In genomic region chr3:160771811-160772459, GRCh38 we compare ENCODE assay signal across 22 cellular contexts. TPM values are rescaled to one million over a fixed set of nuclear protein-coding genes. Genes with fewer than 3 reads are reported as not detected.
DNase-seq lines count a peak whose midpoint lies in the region; TF ChIP-seq lines count a peak whose summit lies in the region.
"Had no signal": no experiment of that assay in that cellular context is flagged by ENCODE, and none has a peak within 500 bp of the region (broad histone marks: within the 10 kb centered on the region; RNA-seq: fewer than 3 reads in every experiment).

No MANE protein-coding gene starts in this region.

- H4K20me1 ChIP-seq in MM.1S (ENCODE audit: insufficient read depth, low read length) = no peaks in the 10 kb centered on the region

- no peak overlapping the region for H2BK15ac ChIP-seq in mesendoderm (replicated peaks; ENCODE audit: low read depth)

- no peak overlapping the region for H3K23ac ChIP-seq in mesendoderm (ENCODE audit: low read length)

- H3K27ac ChIP-seq in mesendoderm (ENCODE audit: low read depth, low read length) (no peak overlapping the region), stomach smooth muscle (ENCODE audit: low read length) (peak overlapping the region; percentile 66), MM.1S (ENCODE audit: low read length) (no peak overlapping the region)
- H3K27ac ChIP-seq: 22Rv1 had no signal

- no peak overlapping the region for H2BK5ac ChIP-seq in mesendoderm (ENCODE audit: low read length)

- peak overlapping the region; percentile 61 for H2BK120ac ChIP-seq in mesendoderm (ENCODE audit: low read depth, low read length)

- H2AFZ ChIP-seq in MM.1S (ENCODE audit: low read length) = no peak overlapping the region

- H3K79me2 ChIP-seq in mesendoderm (ENCODE audit: control insufficient read depth, insufficient read depth, low read length) (no peaks in the 10 kb centered on the region), MM.1S (ENCODE audit: low read length) (no peaks in the 10 kb centered on the region)

- no peak overlapping the region for H3K18ac ChIP-seq in mesendoderm (ENCODE audit: low read length)

- no peaks in the 10 kb centered on the region for H3K4me1 ChIP-seq in mesendoderm (ENCODE audit: control insufficient read depth, low read depth, low read length)
- H3K4me1 ChIP-seq in stomach smooth muscle (ENCODE audit: control insufficient read depth, insufficient read depth, low read length) = peaks cover 10% of the 10 kb centered on the region
- H3K4me1 ChIP-seq in MM.1S (ENCODE audit: low read length) = peaks cover 12% of the 10 kb centered on the region

- H3K4me2 ChIP-seq in mesendoderm (ENCODE audit: low read length) (no peak overlapping the region), MM.1S (ENCODE audit: low read depth, low read length) (no peak overlapping the region)

- no peaks in the 10 kb centered on the region for H3K79me1 ChIP-seq in mesendoderm (ENCODE audit: low read length)

- no peak overlapping the region for H2AK5ac ChIP-seq in mesendoderm (ENCODE audit: low read length)

- DNase-seq in DMS 273 (lab: John Stamatoyannopoulos, UW; ENCODE audit: unreplicated experiment) = peak; percentile 30
- DNase-seq in DMS 273 treated with DMSO at 0.1 percent for 48 hours (lab: John Stamatoyannopoulos, UW) = no peak
- DNase-seq in epithelial cell of esophagus (ENCODE audit: low read depth) = peak; percentile 25
- no peak for DNase-seq in mesendoderm
- DNase-seq in MM.1S = no peak
- DNase-seq in Ammon's horn (ENCODE audit: low spot score) = no peak
- no peak for DNase-seq in NCI-H1105 treated with DMSO at 0.1 percent for 48 hours (lab: John Stamatoyannopoulos, UW)
- DNase-seq: activated B cell treated with CpG ODN at 0.5 μM for 24 hours; activated naive CD4-positive, alpha-beta T cell treated with Interleukin-2 at 50 U/mL for 16 hours; anterior cingulate cortex; CD4-positive, alpha-beta T cell; H9; head of caudate nucleus; NCI-H1105; NCI-H2029; NCI-H526; small intestine; stimulated activated CD4-positive, alpha-beta T cell treated with anti-CD3 and anti-CD28 coated beads, Interleukin-1b, Interleukin-23, amount 100 ng/mL, for 48 hours; stimulated activated CD8-positive, alpha-beta memory T cell treated with anti-CD3 and anti-CD28 coated beads, Interleukin-4, amount 100 ng/mL, for 48 hours; T-cell had no signal

- WGBS in mesendoderm (ENCODE audit: extremely low coverage, insufficient coverage, low lambda C conversion rate) = no CpG with 5 or more reads among the region's 1 CpG

- H3K56ac ChIP-seq in mesendoderm (ENCODE audit: low read length) = no peak overlapping the region

- no peaks in the 10 kb centered on the region for H3K9me2 ChIP-seq in MM.1S (replicated peaks; ENCODE audit: insufficient read depth, low read length)

- no peaks in the 10 kb centered on the region for H3K36me3 ChIP-seq in mesendoderm (ENCODE audit: control insufficient read depth, insufficient read depth, low read length)
- H3K36me3 ChIP-seq in stomach smooth muscle (ENCODE audit: control insufficient read depth in 2 of 2, insufficient read depth in 2 of 2, low read length in 2 of 2) = no peaks in the 10 kb centered on the region
- no peaks in the 10 kb centered on the region for H3K36me3 ChIP-seq in MM.1S (replicated peaks; ENCODE audit: insufficient read depth, low read length)

- no peaks in the 10 kb centered on the region for H3K27me3 ChIP-seq in mesendoderm (ENCODE audit: insufficient read depth, low read length, poor library complexity)
- H3K27me3 ChIP-seq in stomach smooth muscle (ENCODE audit: control insufficient read depth in 1 of 2, insufficient read depth in 2 of 2, low read length in 2 of 2) = no peaks in the 10 kb centered on the region
- H3K27me3 ChIP-seq in MM.1S (replicated peaks; ENCODE audit: insufficient read depth, low read length) = no peaks in the 10 kb centered on the region

- H3K9me3 ChIP-seq in stomach smooth muscle (ENCODE audit: control insufficient read depth in 2 of 2, low read length in 2 of 2) (no peaks in the 10 kb centered on the region), MM.1S (replicated peaks; ENCODE audit: insufficient read depth, low read length) (no peaks in the 10 kb centered on the region)

- H3K4me3 ChIP-seq in epithelial cell of esophagus (ENCODE audit: low read length) = no peak overlapping the region
- no peak overlapping the region for H3K4me3 ChIP-seq in mesendoderm (ENCODE audit: low read length)
- no peak overlapping the region for H3K4me3 ChIP-seq in stomach smooth muscle (ENCODE audit: low read length in 2 of 2)
- no peak overlapping the region for H3K4me3 ChIP-seq in MM.1S (ENCODE audit: low read length)

- H4K8ac ChIP-seq in mesendoderm (ENCODE audit: low read depth, low read length) = no peak overlapping the region

- TF ChIP-seq CTCF in epithelial cell of esophagus (IDR thresholded peaks at IDR 0.05; ENCODE audit: insufficient read depth, low read depth, low read length, missing control alignments) (no peak), MM.1S (IDR thresholded peaks at IDR 0.05; ENCODE audit: low read length) (no peak)

- no peak overlapping the region for H4K5ac ChIP-seq in mesendoderm (ENCODE audit: low read length)

- H3K9ac ChIP-seq in mesendoderm (ENCODE audit: low read length) (no peak overlapping the region), stomach smooth muscle (ENCODE audit: low read length in 2 of 2) (peak overlapping the region in 1 of 2 donors; percentile 43), MM.1S (ENCODE audit: low read length) (no peak overlapping the region)

- H3K4ac ChIP-seq in mesendoderm (ENCODE audit: low read depth, low read length) = no peak overlapping the region

- no peaks in the 10 kb centered on the region for H3F3A ChIP-seq in MM.1S (ENCODE audit: insufficient read depth, low read length)

RNA-seq across cellular contexts. Expression of gene PPM1L, which starts 15.9 kb away (rescaled TPM):
- polyA plus RNA-seq in mesendoderm (2013, experiment 1 of 2) = 2.0 TPM
- 2.3 TPM for polyA plus RNA-seq in mesendoderm (2013, experiment 2 of 2)

Comparison
In these comparisons a context has a peak if more than half of its experiments do, and no peak if none do; other contexts are left out.
1. DNase-seq: peak in DMS 273 (single experiment) and epithelial cell of esophagus (single experiment); none in DMS 273 treated with DMSO at 0.1 percent for 48 hours (single experiment), mesendoderm (single experiment), MM.1S (single experiment), Ammon's horn (single experiment) and NCI-H1105 treated with DMSO at 0.1 percent for 48 hours (single experiment).